9 cellular contexts compared by ENCODE assay signal in genomic region chr10:127694580-127695193, GRCh38. TPM values are rescaled to one million over a fixed set of nuclear protein-coding genes. Genes with fewer than 3 reads are reported as not detected.
DNase-seq lines count a peak whose midpoint lies in the region; ATAC-seq and TF ChIP-seq lines count a peak whose summit lies in the region.
"Had no signal": no experiment of that assay in that cellular context is flagged by ENCODE, and none has a peak within 500 bp of the region (broad histone marks: within the 10 kb centered on the region; RNA-seq: fewer than 3 reads in every experiment).

No MANE protein-coding gene starts in this region.

- intact Hi-C loops in Panc1 (cut with micrococcal nuclease; ENCODE audit: unreplicated experiment): no loop called here
- intact Hi-C loops in transverse colon (cut with DNase I; ENCODE audit: low total_unique reads): no loop called here
- intact Hi-C loops in esophagus squamous epithelium (cut with DNase I): no loop called here

- H3K27ac ChIP-seq in Panc1 (ENCODE audit: low read length): no peak overlapping the region
- H3K27ac ChIP-seq in transverse colon: no peak overlapping the region
- no peak overlapping the region for H3K27ac ChIP-seq in esophagus squamous epithelium

- no peak for TF ChIP-seq POLR2A in erythroblast (IDR thresholded peaks at IDR 0.05; ENCODE audit: low read length)
- TF ChIP-seq POLR2A in transverse colon (IDR thresholded peaks at IDR 0.05): no peak
- TF ChIP-seq POLR2A in esophagus squamous epithelium (IDR thresholded peaks at IDR 0.05): no peak

- no peaks in the 10 kb centered on the region for H3K9me3 ChIP-seq in Panc1 (ENCODE audit: control insufficient read depth, insufficient read depth, low read depth, low read length)
- no peaks in the 10 kb centered on the region for H3K9me3 ChIP-seq in transverse colon
- H3K9me3 ChIP-seq in esophagus squamous epithelium: no peaks in the 10 kb centered on the region

- POLR2A ChIA-PET in Panc1 (lab: Charles Lee): no interaction called here

- TF ChIP-seq CTCF in Panc1 (IDR thresholded peaks at IDR 0.05) (peak; percentile 81), transverse colon (IDR thresholded peaks at IDR 0.05) (peak in 3 of 5 experiments; percentile 11 to 38 (median 16)), esophagus squamous epithelium (IDR thresholded peaks at IDR 0.05) (peak in 2 of 6 experiments; percentile 9 to 33)

- 25% methylated on average over 8 of the region's 8 CpGs for WGBS in transverse colon (ENCODE audit: low coverage in 1 of 2), 2 donors
- WGBS in esophagus squamous epithelium, 2 donors: 33 to 43% methylated on average over 8 of the region's 8 CpGs

- H3K27me3 ChIP-seq in Panc1 (ENCODE audit: control insufficient read depth, insufficient read depth, low read length) (peaks cover 13% of the 10 kb centered on the region), transverse colon (peaks cover 3% of the 10 kb centered on the region), esophagus squamous epithelium (peaks cover 0 to 4% (median 0%) of the 10 kb centered on the region in 4 donors)

- CTCF ChIA-PET in Panc1 (lab: Charles Lee): no interaction called here

- peak; percentile 79 for DNase-seq in activated CD8-positive, alpha-beta memory T cell treated with anti-CD3 and anti-CD28 coated beads, Interleukin-2, amount 50 U/mL, for 48 hours
- no peak for DNase-seq in activated CD8-positive, alpha-beta memory T cell treated with anti-CD3 and anti-CD28 coated beads, Interleukin-2, amount 50 U/mL, for 4 hours
- DNase-seq in Panc1 (ENCODE audit: low read depth, low spot score) (no peak), erythroblast (lab: John Stamatoyannopoulos, UW) (peak; percentile 58 to 73), transverse colon (peak; percentile 30), COR-L47 (lab: John Stamatoyannopoulos, UW) (no peak), esophagus squamous epithelium (lab: John Stamatoyannopoulos, UW) (no peak)

- H3K36me3 ChIP-seq in Panc1 (ENCODE audit: control insufficient read depth, insufficient read depth, low read length) (no peaks in the 10 kb centered on the region), transverse colon (no peaks in the 10 kb centered on the region), esophagus squamous epithelium (no peaks in the 10 kb centered on the region)

- H3K4me3 ChIP-seq in Panc1 (ENCODE audit: low read depth in 2 of 2, low read length in 2 of 2) (no peak overlapping the region), transverse colon (no peak overlapping the region), esophagus squamous epithelium (no peak overlapping the region)

- no peak for TF ChIP-seq EP300 in transverse colon (IDR thresholded peaks at IDR 0.05; ENCODE audit: low read depth)

- no peaks in the 10 kb centered on the region for H3K4me1 ChIP-seq in Panc1 (ENCODE audit: control insufficient read depth, insufficient read depth, low read length)
- H3K4me1 ChIP-seq in transverse colon: no peaks in the 10 kb centered on the region
- H3K4me1 ChIP-seq in esophagus squamous epithelium: no peaks in the 10 kb centered on the region

- no TSS peak for BruUV-seq in Panc1 (replicated peaks; lab: Mats Ljungman, UMichigan)

- in situ Hi-C loops in Panc1 (cut with HindIII; ENCODE audit: low pct_unique_long_range_greater_than_20kb, low sequenced_read_pairs) (no loop called here), transverse colon (cut with MboI; ENCODE audit: low pct_ligation_motif_present in 1 of 4, low pct_unique_long_range_greater_than_20kb in 1 of 4, low sequenced_read_pairs in 3 of 4) (no loop called here)

- ATAC-seq in HG02885 (IDR thresholded peaks at IDR 0.05; ENCODE audit: poor library complexity, unreplicated experiment) (peak; percentile 67), Panc1 (peak; percentile 70)

RNA-seq across cellular contexts. Expression of gene FOXI2, which starts 42.3 kb away (rescaled TPM):
- total RNA-seq in Panc1 (2021; ENCODE audit: unreplicated experiment) (not detected), transverse colon (under 1 TPM in 1 of 4 donors, not detected in 3; 0.14 TPM), esophagus squamous epithelium (1 to 10 TPM in 1 of 4 donors, under 1 TPM in 3; 0.12 to 1.5 (median 0.56) TPM)
- not detected for polyA plus RNA-seq in Panc1 (2012; ENCODE audit: insufficient read length)
- total RNA-seq: astrocyte had no signal

Comparison
In these comparisons a context has a peak if more than half of its experiments do, and no peak if none do; other contexts are left out.
1. DNase-seq: peak in activated CD8-positive, alpha-beta memory T cell treated with anti-CD3 and anti-CD28 coated beads, Interleukin-2, amount 50 U/mL, for 48 hours (single experiment), erythroblast (2 of 2) and transverse colon (single experiment); none in activated CD8-positive, alpha-beta memory T cell treated with anti-CD3 and anti-CD28 coated beads, Interleukin-2, amount 50 U/mL, for 4 hours (single experiment), Panc1 (single experiment), COR-L47 (single experiment) and esophagus squamous epithelium (single experiment).